Comparison of ENCODE assay signal across 8 cellular contexts in the genomic region with DNA sequence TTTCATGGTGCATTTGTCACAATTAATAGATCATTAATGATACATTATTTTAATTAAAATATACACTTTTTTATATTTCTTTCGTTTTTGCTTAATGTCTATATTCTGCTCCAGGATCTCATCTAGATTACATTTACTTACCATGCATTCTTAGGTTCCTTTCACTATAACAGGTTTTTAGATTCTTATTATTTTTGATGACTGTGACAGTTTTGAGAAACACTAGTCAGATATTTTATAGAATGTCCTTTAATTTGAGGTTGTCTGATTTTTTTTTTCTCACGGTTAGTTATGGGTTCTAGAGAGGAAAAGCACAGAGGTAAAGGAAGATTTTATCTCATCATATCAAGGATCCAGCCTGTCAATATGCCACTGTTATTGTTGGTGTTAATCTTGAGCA.
"Had no signal": no experiment of that assay in that cellular context is flagged by ENCODE, and none has a peak within 500 bp of the region (broad histone marks: within the 10 kb centered on the region; RNA-seq: fewer than 3 reads in every experiment).

No MANE protein-coding gene starts in this region.

- H2AFZ ChIP-seq: GM23338 had no signal

- DNase-seq: H9, HCEC 1CT, KBM-7 had no signal

- FAIRE-seq: H1, H54, HTR-8/SVneo had no signal

- H3K27ac ChIP-seq: KMS-11 had no signal

- ATAC-seq: GM23338 had no signal

- H3K9ac ChIP-seq: KMS-11 had no signal

- H3K4me2 ChIP-seq: GM23338, KMS-11 had no signal

- H3K4me3 ChIP-seq: GM23338 had no signal
